Comparison of ENCODE assay signal across 1 cellular context in genomic region chr6:137192821-137193220, GRCh38.
TF ChIP-seq lines count a peak whose summit lies in the region.

No MANE protein-coding gene starts in this region.

TF ChIP-seq in K562, 482 proteins besides CTCF, POLR2A, EP300 and RAD21:
- TF ChIP-seq CTCFL (IDR thresholded peaks at IDR 0.05; ENCODE audit: borderline replicate concordance, insufficient read depth, low read depth, low read length, poor library complexity, severe bottlenecking) (peak; percentile 66), SETDB1 (IDR thresholded peaks at IDR 0.05; ENCODE audit: low read length) (no peak)
TF ChIP-seq in K562: peak in this region for 1.
